ENCODE assay signal across 1 cellular context in the genomic region with DNA sequence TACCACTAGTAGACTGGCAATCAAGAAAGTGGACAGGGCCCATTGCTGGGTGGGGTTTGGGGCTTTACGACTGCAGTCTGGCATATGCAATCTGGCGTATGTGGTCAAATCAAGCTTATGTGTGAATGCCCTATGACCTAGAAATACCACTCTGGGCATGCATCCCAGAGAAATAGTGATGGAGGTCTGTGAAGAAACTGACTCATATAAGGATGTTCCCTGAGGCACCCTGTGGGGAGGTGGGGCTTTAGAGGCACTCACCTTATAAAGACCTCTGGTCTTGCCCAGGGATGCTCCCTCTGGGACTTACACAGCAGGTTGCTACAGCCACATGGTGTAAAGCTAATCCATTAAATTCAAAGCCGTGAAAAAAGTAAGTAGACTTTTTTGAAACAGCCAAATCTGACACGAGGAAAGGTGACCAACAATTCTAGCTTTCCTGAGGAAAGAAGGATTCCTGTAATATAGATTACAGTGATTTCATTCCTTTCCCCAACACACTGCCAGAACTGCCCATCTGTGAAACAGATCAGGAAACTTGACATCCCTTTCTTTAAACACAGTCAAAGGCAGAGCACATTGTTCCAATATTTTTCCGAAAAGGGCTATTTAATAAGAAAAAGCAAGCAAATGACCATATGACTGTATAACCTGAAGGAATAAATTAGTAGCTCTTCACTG.
TF ChIP-seq lines count a peak whose summit lies in the region.

No MANE protein-coding gene starts in this region.

TF ChIP-seq in WTC11, 78 proteins besides CTCF, POLR2A, EP300 and RAD21 (continued from another document):
- TF ChIP-seq ATF2 (CRISPR knock-in tag; IDR thresholded peaks at IDR 0.05; ENCODE audit: borderline replicate concordance, low read depth) = no peak
- no peak for TF ChIP-seq RELA (CRISPR knock-in tag; IDR thresholded peaks at IDR 0.05; ENCODE audit: borderline replicate concordance)
- TF ChIP-seq FOXP4 (CRISPR knock-in tag; IDR thresholded peaks at IDR 0.05) = no peak
- TF ChIP-seq, protein P1, sequence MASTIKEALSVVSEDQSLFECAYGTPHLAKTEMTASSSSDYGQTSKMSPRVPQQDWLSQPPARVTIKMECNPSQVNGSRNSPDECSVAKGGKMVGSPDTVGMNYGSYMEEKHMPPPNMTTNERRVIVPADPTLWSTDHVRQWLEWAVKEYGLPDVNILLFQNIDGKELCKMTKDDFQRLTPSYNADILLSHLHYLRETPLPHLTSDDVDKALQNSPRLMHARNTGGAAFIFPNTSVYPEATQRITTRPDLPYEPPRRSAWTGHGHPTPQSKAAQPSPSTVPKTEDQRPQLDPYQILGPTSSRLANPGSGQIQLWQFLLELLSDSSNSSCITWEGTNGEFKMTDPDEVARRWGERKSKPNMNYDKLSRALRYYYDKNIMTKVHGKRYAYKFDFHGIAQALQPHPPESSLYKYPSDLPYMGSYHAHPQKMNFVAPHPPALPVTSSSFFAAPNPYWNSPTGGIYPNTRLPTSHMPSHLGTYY (CRISPR knock-in tag; IDR thresholded peaks at IDR 0.05) = no peak
- TF ChIP-seq ZNF423 (CRISPR knock-in tag; IDR thresholded peaks at IDR 0.05) = no peak
